ENCODE assay signal across 25 cellular contexts in genomic region chr18:8208716-8209115, GRCh38.
A peak's percentile ranks its signal among the peaks of the same experiment; 100 is the strongest.
DNase-seq lines count a peak whose midpoint lies in the region; ATAC-seq, FAIRE-seq and TF ChIP-seq lines count a peak whose summit lies in the region.
"Had no signal": no experiment of that assay in that cellular context is flagged by ENCODE, and none has a peak within 500 bp of the region (broad histone marks: within the 10 kb centered on the region; RNA-seq: fewer than 3 reads in every experiment).

No MANE protein-coding gene starts in this region.

- BruUV-seq in endothelial cell of umbilical vein (replicated peaks; lab: Mats Ljungman, UMichigan): no TSS peak

- H3K79me2 ChIP-seq in endothelial cell of umbilical vein (ENCODE audit: control insufficient read depth, insufficient read depth, low read length) (no peaks in the 10 kb centered on the region), mesendoderm (ENCODE audit: control insufficient read depth, insufficient read depth, low read length) (no peaks in the 10 kb centered on the region)

- H3K27me3 ChIP-seq in endothelial cell of umbilical vein (ENCODE audit: control insufficient read depth in 2 of 2, insufficient read depth in 2 of 2, low read length in 2 of 2) (no peaks in the 10 kb centered on the region), mesendoderm (ENCODE audit: insufficient read depth, low read length, poor library complexity) (no peaks in the 10 kb centered on the region), sigmoid colon (no peaks in the 10 kb centered on the region)
- H3K27me3 ChIP-seq: BLaER1 had no signal

- H3K36me3 Mint-ChIP-seq in WTC11: no peaks in the 10 kb centered on the region
- H3K36me3 Mint-ChIP-seq: CD4-positive, CD25-positive, alpha-beta regulatory T cell had no signal

- no peaks in the 10 kb centered on the region; the same call in 1 of the 2 replicates for H3K27me3 Mint-ChIP-seq in WTC11 (ENCODE audit: low read depth)
- H3K27me3 Mint-ChIP-seq: CD4-positive, CD25-positive, alpha-beta regulatory T cell had no signal

- H3K9me1 ChIP-seq in endothelial cell of umbilical vein (replicated peaks; ENCODE audit: control insufficient read depth, extremely low read depth, insufficient read depth, low read length): no peaks in the 10 kb centered on the region

- H3K27ac Mint-ChIP-seq in WTC11: no peak overlapping the region

- no peak overlapping the region for H3K18ac ChIP-seq in mesendoderm (ENCODE audit: low read length)

- no peak overlapping the region for H2BK15ac ChIP-seq in mesendoderm (replicated peaks; ENCODE audit: low read depth)

- dilution Hi-C loops in endothelial cell of umbilical vein (cut with MboI; ENCODE audit: extremely low pct_ligation_motif_present, low sequenced_read_pairs): no loop called here

- H3K4me1 Mint-ChIP-seq in WTC11: 0 out of 2 replicates have a peak, but pooled peaks cover 3% of the 10 kb centered on the region
- H3K4me1 Mint-ChIP-seq: CD4-positive, CD25-positive, alpha-beta regulatory T cell had no signal

- H3K4me2 ChIP-seq in endothelial cell of umbilical vein (ENCODE audit: insufficient read depth, low read length) (no peak overlapping the region), mesendoderm (ENCODE audit: low read length) (no peak overlapping the region)
- H3K4me2 ChIP-seq: BLaER1, SK-N-SH had no signal

- no peak overlapping the region for H2BK120ac ChIP-seq in mesendoderm (ENCODE audit: low read depth, low read length)

- POLR2A ChIA-PET in WTC11 (lab: Charles Lee) (no interaction called here), endothelial cell of umbilical vein (lab: Charles Lee) (no interaction called here)

- no peak overlapping the region for H2AFZ ChIP-seq in endothelial cell of umbilical vein (ENCODE audit: low read depth, low read length)

- CTCF ChIA-PET in WTC11 (lab: Charles Lee): interaction anchor here (0.6 kb wide), 1 partner anchor 212 kb away, joined by 3 read pairs; no protein-coding TSS in a partner anchor
- CTCF ChIA-PET in endothelial cell of umbilical vein (lab: Charles Lee): no interaction called here

- peak overlapping the region; percentile 78 for H4K5ac ChIP-seq in mesendoderm (ENCODE audit: low read length)

- no peak overlapping the region for H4K8ac ChIP-seq in mesendoderm (ENCODE audit: low read depth, low read length)

- no peaks in the 10 kb centered on the region for H4K20me1 ChIP-seq in endothelial cell of umbilical vein (replicated peaks; ENCODE audit: control insufficient read depth, extremely low read depth, insufficient read depth, low read length)
- H4K20me1 ChIP-seq: BLaER1 had no signal

- no peak overlapping the region for H2BK5ac ChIP-seq in mesendoderm (ENCODE audit: low read length)

- H3K9me3 Mint-ChIP-seq in WTC11: peaks cover 8% of the 10 kb centered on the region; the same call in 1 of the 2 replicates

- no peak overlapping the region for H2AK5ac ChIP-seq in mesendoderm (ENCODE audit: low read length)

- H3K4me3 ChIP-seq in endothelial cell of umbilical vein (replicated peaks in 1 of 3; ENCODE audit: insufficient read depth in 1 of 3, low read depth in 1 of 3, low read length in 3 of 3) (no peak overlapping the region), mesendoderm (ENCODE audit: low read length) (no peak overlapping the region), sigmoid colon (no peak overlapping the region)
- H3K4me3 ChIP-seq: BLaER1, GM12878 had no signal

- peak overlapping the region; percentile 61 for H3K23ac ChIP-seq in mesendoderm (ENCODE audit: low read length)

- H3K4me1 ChIP-seq in endothelial cell of umbilical vein (ENCODE audit: control insufficient read depth, extremely low read depth, insufficient read depth, low read length) (no peaks in the 10 kb centered on the region), mesendoderm (ENCODE audit: control insufficient read depth, low read depth, low read length) (peaks cover 3% of the 10 kb centered on the region), sigmoid colon (no peaks in the 10 kb centered on the region)
- H3K4me1 ChIP-seq: BLaER1 had no signal

- no peak for FAIRE-seq in endothelial cell of umbilical vein (lab: Jason Lieb, UNC)
- FAIRE-seq: A204.1, GM12878, H1, HepG2 had no signal

- no peak overlapping the region for H3K4ac ChIP-seq in mesendoderm (ENCODE audit: low read depth, low read length)

- intact Hi-C loops in endothelial cell of umbilical vein (cut with micrococcal nuclease): no loop called here
- intact Hi-C loops in sigmoid colon (cut with DNase I): no loop called here

- WGBS in mesendoderm (ENCODE audit: extremely low coverage, insufficient coverage, low lambda C conversion rate): no CpG with 5 or more reads among the region's 6 CpGs
- 58 to 68% methylated on average over 6 of the region's 6 CpGs for WGBS in sigmoid colon, 2 donors

- no peak overlapping the region for H3K56ac ChIP-seq in mesendoderm (ENCODE audit: low read length)

- TF ChIP-seq POLR2A in endothelial cell of umbilical vein (IDR thresholded peaks at IDR 0.05; ENCODE audit: low read depth, low read length): no peak
- TF ChIP-seq POLR2A in sigmoid colon (IDR thresholded peaks at IDR 0.05): no peak

- H3K79me1 ChIP-seq in mesendoderm (ENCODE audit: low read length): no peaks in the 10 kb centered on the region

- DNase-seq in ELR (ENCODE audit: low read depth): peak; percentile 39
- DNase-seq in WTC11 (ENCODE audit: low spot score): no peak
- DNase-seq in endothelial cell of umbilical vein (ENCODE audit: low read depth, low spot score): no peak
- peak; percentile 76 for DNase-seq in mesendoderm
- no peak for DNase-seq in inferior parietal cortex (ENCODE audit: extremely low spot score)
- DNase-seq in sigmoid colon: no peak
- DNase-seq: CD4-positive, CD25-positive, alpha-beta regulatory T cell; GDM1; Kasumi-1; NCI-H1105 treated with DMSO at 0.1 percent for 48 hours; NCI-H146; NCI-H2029; NCI-H446; NCI-H526; NCI-H82; NK-92 treated with Interleukin-12 subunit alpha and Interleukin-12 subunit beta, amount 100 ng/mL, for 24 hours; PC-3; SK-N-SH had no signal

- TF ChIP-seq CTCF in WTC11 (IDR thresholded peaks at IDR 0.05) (no peak), endothelial cell of umbilical vein (IDR thresholded peaks at IDR 0.05; ENCODE audit: extremely low read depth in 1 of 2, insufficient read depth in 1 of 2, low read depth in 1 of 2, low read length in 2 of 2) (no peak), sigmoid colon (IDR thresholded peaks at IDR 0.05) (no peak)

- no peak overlapping the region for H3K4me3 Mint-ChIP-seq in WTC11
- H3K4me3 Mint-ChIP-seq: CD4-positive, CD25-positive, alpha-beta regulatory T cell had no signal

- ATAC-seq in WTC11: peak; percentile 76
- no peak for ATAC-seq in HG02884 (IDR thresholded peaks at IDR 0.05; ENCODE audit: unreplicated experiment)
- ATAC-seq: GM12878, HCT116, HepG2, PC-3 had no signal

- H3K27ac ChIP-seq in endothelial cell of umbilical vein (ENCODE audit: insufficient read depth, low read depth, low read length) (no peak overlapping the region), mesendoderm (ENCODE audit: low read depth, low read length) (no peak overlapping the region), sigmoid colon (no peak overlapping the region)
- H3K27ac ChIP-seq: BLaER1 had no signal

- H3K9ac ChIP-seq in endothelial cell of umbilical vein (replicated peaks; ENCODE audit: extremely low read depth, insufficient read depth, low read length) (no peak overlapping the region), mesendoderm (ENCODE audit: low read length) (no peak overlapping the region)
- H3K9ac ChIP-seq: BLaER1, SK-N-SH had no signal

- H3K36me3 ChIP-seq in endothelial cell of umbilical vein (ENCODE audit: control insufficient read depth in 2 of 2, extremely low read depth in 1 of 2, insufficient read depth in 2 of 2, low read length in 2 of 2) (no peaks in the 10 kb centered on the region), mesendoderm (ENCODE audit: control insufficient read depth, insufficient read depth, low read length) (no peaks in the 10 kb centered on the region), sigmoid colon (peaks cover 0 to 2% (median 0%) of the 10 kb centered on the region in 4 donors)
- H3K36me3 ChIP-seq: BLaER1 had no signal

- H3K9me3 ChIP-seq in endothelial cell of umbilical vein (replicated peaks; ENCODE audit: control insufficient read depth, insufficient read depth, low read length) (no peaks in the 10 kb centered on the region), sigmoid colon (no peaks in the 10 kb centered on the region)
- H3K9me3 ChIP-seq: BLaER1, SK-N-SH had no signal

- no peak for TF ChIP-seq EP300 in sigmoid colon (IDR thresholded peaks at IDR 0.05)

TF ChIP-seq in WTC11, 78 proteins besides CTCF, POLR2A, EP300 and RAD21:
- no peak for TF ChIP-seq ZNF425 (CRISPR knock-in tag; conservative IDR thresholded peaks at IDR 0.05)

TF ChIP-seq in endothelial cell of umbilical vein, 7 proteins besides CTCF, POLR2A, EP300 and RAD21:
- TF ChIP-seq MAX (IDR thresholded peaks at IDR 0.05; ENCODE audit: insufficient read depth, insufficient read length) (no peak), FOS (IDR thresholded peaks at IDR 0.05; ENCODE audit: borderline replicate concordance, insufficient read depth, low read length) (peak; percentile 22), GATA2 (IDR thresholded peaks at IDR 0.05; ENCODE audit: insufficient read depth, insufficient read length, low read depth, low read length) (no peak)

Comparison
In these comparisons a context has a peak if more than half of its experiments do, and no peak if none do; other contexts are left out.
1. DNase-seq: peak in ELR (single experiment) and mesendoderm (single experiment); none in WTC11 (single experiment), endothelial cell of umbilical vein (single experiment), inferior parietal cortex (single experiment) and sigmoid colon (single experiment).